9 cellular contexts compared by ENCODE assay signal in the genomic region with DNA sequence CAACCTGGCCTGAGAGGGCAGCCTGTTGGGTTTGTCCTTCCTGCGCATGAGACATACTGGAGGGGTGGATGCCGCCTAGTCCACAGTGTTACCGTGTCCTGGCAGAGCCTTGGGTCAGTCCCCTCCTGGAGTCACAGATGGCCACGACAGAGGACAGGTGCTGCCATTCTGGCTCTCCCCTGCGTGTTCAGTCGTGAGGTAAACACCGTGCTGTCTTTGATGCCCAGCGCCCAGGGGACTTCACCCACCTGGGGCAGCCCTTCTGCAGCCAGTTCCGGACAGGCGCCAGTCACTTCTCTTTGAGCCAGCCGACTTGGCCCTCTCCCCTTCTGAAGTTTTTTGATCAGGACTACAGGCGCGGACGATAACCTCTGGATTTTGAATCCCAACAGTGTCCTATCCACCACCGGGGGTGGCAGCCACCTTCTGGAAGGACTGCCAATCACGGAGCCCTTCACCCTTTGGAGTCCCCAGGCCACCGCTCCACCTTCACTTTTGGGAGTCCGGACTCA.
A peak's percentile ranks its signal among the peaks of the same experiment; 100 is the strongest.
DNase-seq lines count a peak whose midpoint lies in the region; TF ChIP-seq lines count a peak whose summit lies in the region.
"Had no signal": no experiment of that assay in that cellular context is flagged by ENCODE, and none has a peak within 500 bp of the region (broad histone marks: within the 10 kb centered on the region; RNA-seq: fewer than 3 reads in every experiment).

No MANE protein-coding gene starts in this region.

- peak overlapping the region; percentile 83 for H2AFZ ChIP-seq in mammary epithelial cell (ENCODE audit: low read depth, low read length)

- TF ChIP-seq CTCF in HFF-Myc (IDR thresholded peaks at IDR 0.05; ENCODE audit: low read depth, low read length, missing control alignments) (no peak), mammary epithelial cell (conservative IDR thresholded peaks at IDR 0.05 in 1 of 2, IDR thresholded peaks at IDR 0.05 in 1 of 2; ENCODE audit: extremely low read depth in 1 of 2, insufficient read depth in 1 of 2, low read depth in 1 of 2, low read length in 2 of 2) (no peak), kidney epithelial cell (IDR thresholded peaks at IDR 0.05; ENCODE audit: insufficient read depth, low read length, poor library complexity, severe bottlenecking) (no peak)

- H3K27me3 ChIP-seq in mammary epithelial cell (ENCODE audit: insufficient read depth, low read length), result peaks cover 8% of the 10 kb centered on the region
- peaks cover 6% of the 10 kb centered on the region for H3K27me3 ChIP-seq in kidney epithelial cell (ENCODE audit: control insufficient read depth, insufficient read depth, low read length)
- H3K27me3 ChIP-seq in skeletal muscle satellite cell (ENCODE audit: control insufficient read depth, insufficient read depth, low read length), result no peaks in the 10 kb centered on the region

- intact Hi-C loops in mammary epithelial cell (cut with micrococcal nuclease), result loop anchor here (2.0 kb wide), 1 partner anchor 268 kb away; no protein-coding TSS in a partner anchor

- peak overlapping the region; percentile 43 for H3K4me3 ChIP-seq in HFF-Myc (replicated peaks; ENCODE audit: low read depth, low read length)
- peak overlapping the region; percentile 44 to 61 (median 45) for H3K4me3 ChIP-seq in mammary epithelial cell (replicated peaks in 1 of 3; ENCODE audit: insufficient read depth in 1 of 3, low read depth in 2 of 3, low read length in 3 of 3)
- H3K4me3 ChIP-seq in kidney epithelial cell (ENCODE audit: low read depth, low read length), result peak overlapping the region; percentile 47
- H3K4me3 ChIP-seq in skeletal muscle satellite cell (ENCODE audit: low read length), result peak overlapping the region; percentile 85

- 26% methylated on average over 11 of the region's 18 CpGs for WGBS in mammary epithelial cell (ENCODE audit: low coverage, missing lambda C conversion rate)

- peak overlapping the region; percentile 96 for H3K4me2 ChIP-seq in mammary epithelial cell (ENCODE audit: insufficient read depth, low read depth, low read length)
- peak overlapping the region; percentile 93 for H3K4me2 ChIP-seq in skeletal muscle satellite cell (ENCODE audit: low read length)

- no peak for DNase-seq in HFF-Myc (ENCODE audit: extremely low read depth, low read depth)
- DNase-seq in mammary epithelial cell, result no peak
- no peak for DNase-seq in kidney epithelial cell (ENCODE audit: low read depth)
- DNase-seq in NCI-H524 (lab: John Stamatoyannopoulos, UW), result no peak
- DNase-seq in putamen (ENCODE audit: low spot score), result no peak
- no peak for DNase-seq in NK-92 treated with Interleukin-12 subunit alpha and Interleukin-12 subunit beta, amount 100 ng/mL, for 24 hours (lab: John Stamatoyannopoulos, UW)
- DNase-seq in DMS79 treated with DMSO at 0.1 percent for 48 hours (lab: John Stamatoyannopoulos, UW), result no peak
- DNase-seq: activated CD8-positive, alpha-beta memory T cell treated with anti-CD3 and anti-CD28 coated beads, Interleukin-2, amount 10 ng/mL, durations not matched to agents 7 days and 5 days had no signal

- H4K20me1 ChIP-seq in mammary epithelial cell (ENCODE audit: insufficient read depth, low read length), result no peaks in the 10 kb centered on the region

- peaks cover 16% of the 10 kb centered on the region for H3K4me1 ChIP-seq in mammary epithelial cell (ENCODE audit: insufficient read depth, low read length)
- peaks cover 21% of the 10 kb centered on the region for H3K4me1 ChIP-seq in skeletal muscle satellite cell (ENCODE audit: control insufficient read depth, insufficient read depth, low read length)

- H3K27ac ChIP-seq in mammary epithelial cell (ENCODE audit: insufficient read depth, low read depth, low read length), result no peak overlapping the region

- no peaks in the 10 kb centered on the region for H3K36me3 ChIP-seq in mammary epithelial cell (ENCODE audit: insufficient read depth, low read length)
- H3K36me3 ChIP-seq in kidney epithelial cell (ENCODE audit: control insufficient read depth, insufficient read depth, low read length), result no peaks in the 10 kb centered on the region
- no peaks in the 10 kb centered on the region for H3K36me3 ChIP-seq in skeletal muscle satellite cell (ENCODE audit: insufficient read depth, low read length)

- no peak overlapping the region for H3K9ac ChIP-seq in mammary epithelial cell (ENCODE audit: insufficient read depth, low read length)
- H3K9ac ChIP-seq in skeletal muscle satellite cell (ENCODE audit: low read depth, low read length), result peak overlapping the region; percentile 77

- BruUV-seq in mammary epithelial cell (replicated peaks; lab: Mats Ljungman, UMichigan), result no TSS peak

- dilution Hi-C loops in mammary epithelial cell (cut with HindIII; ENCODE audit: low sequenced_read_pairs), result no loop called here

- no peaks in the 10 kb centered on the region for H3K9me3 ChIP-seq in mammary epithelial cell (replicated peaks; ENCODE audit: insufficient read depth, low read length)
- no peaks in the 10 kb centered on the region for H3K9me3 ChIP-seq in skeletal muscle satellite cell (replicated peaks; ENCODE audit: low read length)

- H3K79me2 ChIP-seq in mammary epithelial cell (ENCODE audit: insufficient read depth, low read length), result no peaks in the 10 kb centered on the region

- in situ Hi-C loops in mammary epithelial cell (cut with MboI; ENCODE audit: low sequenced_read_pairs in 2 of 2), result no loop called here

- CTCF ChIA-PET in mammary epithelial cell (lab: Charles Lee; ENCODE audit: low non-redundant PET), result no interaction called here
